1 cellular context compared by ENCODE assay signal in the genomic region with DNA sequence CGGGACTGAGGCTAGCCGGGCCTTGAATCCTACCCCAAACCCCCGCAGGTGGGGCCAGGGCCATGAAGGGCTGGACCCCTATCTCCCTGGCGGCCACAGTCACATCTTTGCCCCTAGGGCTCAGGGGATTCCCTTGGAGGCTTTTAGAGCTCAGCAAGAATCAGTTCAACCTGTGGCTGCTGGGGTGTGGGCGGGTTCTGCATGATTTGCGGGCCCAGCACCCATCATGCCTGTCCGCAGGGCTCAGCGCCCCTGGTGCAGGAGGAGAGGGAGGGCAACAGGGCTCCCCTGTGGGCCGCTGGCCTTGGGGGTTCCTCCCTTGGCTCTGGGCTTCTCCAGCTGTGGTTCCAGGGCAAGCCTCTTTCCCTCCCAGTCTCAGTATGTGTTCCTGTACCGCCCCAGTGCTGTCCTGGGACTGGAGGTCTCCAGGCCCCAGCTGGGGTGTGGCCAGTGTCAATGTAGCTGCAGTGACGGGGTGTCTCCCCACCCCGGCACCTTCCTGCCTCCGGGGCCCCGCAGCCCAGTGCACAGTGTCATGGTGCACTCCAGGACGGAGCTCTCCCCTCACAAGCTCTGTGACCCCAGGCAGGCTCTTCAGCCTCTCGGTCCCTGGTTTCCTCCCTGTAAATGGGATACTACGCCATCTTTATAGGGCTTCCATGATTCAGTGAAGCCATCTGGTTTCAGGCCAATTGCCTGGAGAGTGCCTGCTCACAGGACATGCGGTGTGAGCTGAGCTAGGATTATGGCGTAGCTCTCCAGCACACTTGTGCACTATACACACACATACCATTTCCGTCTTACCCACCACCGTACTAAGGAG.
TF ChIP-seq lines count a peak whose summit lies in the region.

No MANE protein-coding gene starts in this region.

TF ChIP-seq in HepG2, 621 proteins besides CTCF, POLR2A, EP300 and RAD21 (continues in another document):
- TF ChIP-seq REXO4 (CRISPR knock-in tag; IDR thresholded peaks at IDR 0.05; ENCODE audit: borderline replicate concordance) (no peak), KLF9 (CRISPR knock-in tag; IDR thresholded peaks at IDR 0.05; ENCODE audit: low read depth) (no peak), SOX13 (IDR thresholded peaks at IDR 0.05) (no peak), SOX13 (CRISPR knock-in tag; conservative IDR thresholded peaks at IDR 0.05 in 1 of 2, IDR thresholded peaks at IDR 0.05 in 1 of 2) (no peak), GZF1 (CRISPR knock-in tag; IDR thresholded peaks at IDR 0.05) (no peak), PHF21A (CRISPR knock-in tag; IDR thresholded peaks at IDR 0.05) (peak; percentile 9; the same call in 1 of the 2 replicates), HNRNPK (IDR thresholded peaks at IDR 0.05; ENCODE audit: low read depth, low read length, poor library complexity, severe bottlenecking) (no peak), SP4 (CRISPR knock-in tag; IDR thresholded peaks at IDR 0.05) (no peak), NR2F6 (IDR thresholded peaks at IDR 0.05) (no peak; the same call in 1 of the 2 replicates), NR2F6 (CRISPR knock-in tag; IDR thresholded peaks at IDR 0.05) (0 out of 2 replicates have a peak, but pooled peaks have one; percentile 1), ZBTB38 (CRISPR knock-in tag; IDR thresholded peaks at IDR 0.05) (0 out of 2 replicates have a peak, but pooled peaks have one; percentile 17), ZNF337 (CRISPR knock-in tag; IDR thresholded peaks at IDR 0.05; ENCODE audit: borderline replicate concordance, low read depth) (0 out of 2 replicates have a peak, but pooled peaks have one; percentile 56), EHMT2 (IDR thresholded peaks at IDR 0.05; ENCODE audit: borderline replicate concordance, low read depth, low read length) (no peak), CBX2 (IDR thresholded peaks at IDR 0.05; ENCODE audit: low read depth, low read length) (no peak), CBX2 (CRISPR knock-in tag; IDR thresholded peaks at IDR 0.05; ENCODE audit: low read depth) (no peak), ZNF614 (CRISPR knock-in tag; IDR thresholded peaks at IDR 0.05; ENCODE audit: borderline replicate concordance) (no peak), ZNF678 (CRISPR knock-in tag; IDR thresholded peaks at IDR 0.05) (no peak), DR1 (CRISPR knock-in tag; IDR thresholded peaks at IDR 0.05) (no peak), TP53 (CRISPR knock-in tag; conservative IDR thresholded peaks at IDR 0.05) (no peak), GATAD1 (CRISPR knock-in tag; IDR thresholded peaks at IDR 0.05) (no peak), SALL2 (CRISPR knock-in tag; IDR thresholded peaks at IDR 0.05) (no peak), KMT2A (CRISPR knock-in tag; IDR thresholded peaks at IDR 0.05) (no peak), ZFP36L1 (CRISPR knock-in tag; IDR thresholded peaks at IDR 0.05) (no peak)
- TF ChIP-seq, protein P1, sequence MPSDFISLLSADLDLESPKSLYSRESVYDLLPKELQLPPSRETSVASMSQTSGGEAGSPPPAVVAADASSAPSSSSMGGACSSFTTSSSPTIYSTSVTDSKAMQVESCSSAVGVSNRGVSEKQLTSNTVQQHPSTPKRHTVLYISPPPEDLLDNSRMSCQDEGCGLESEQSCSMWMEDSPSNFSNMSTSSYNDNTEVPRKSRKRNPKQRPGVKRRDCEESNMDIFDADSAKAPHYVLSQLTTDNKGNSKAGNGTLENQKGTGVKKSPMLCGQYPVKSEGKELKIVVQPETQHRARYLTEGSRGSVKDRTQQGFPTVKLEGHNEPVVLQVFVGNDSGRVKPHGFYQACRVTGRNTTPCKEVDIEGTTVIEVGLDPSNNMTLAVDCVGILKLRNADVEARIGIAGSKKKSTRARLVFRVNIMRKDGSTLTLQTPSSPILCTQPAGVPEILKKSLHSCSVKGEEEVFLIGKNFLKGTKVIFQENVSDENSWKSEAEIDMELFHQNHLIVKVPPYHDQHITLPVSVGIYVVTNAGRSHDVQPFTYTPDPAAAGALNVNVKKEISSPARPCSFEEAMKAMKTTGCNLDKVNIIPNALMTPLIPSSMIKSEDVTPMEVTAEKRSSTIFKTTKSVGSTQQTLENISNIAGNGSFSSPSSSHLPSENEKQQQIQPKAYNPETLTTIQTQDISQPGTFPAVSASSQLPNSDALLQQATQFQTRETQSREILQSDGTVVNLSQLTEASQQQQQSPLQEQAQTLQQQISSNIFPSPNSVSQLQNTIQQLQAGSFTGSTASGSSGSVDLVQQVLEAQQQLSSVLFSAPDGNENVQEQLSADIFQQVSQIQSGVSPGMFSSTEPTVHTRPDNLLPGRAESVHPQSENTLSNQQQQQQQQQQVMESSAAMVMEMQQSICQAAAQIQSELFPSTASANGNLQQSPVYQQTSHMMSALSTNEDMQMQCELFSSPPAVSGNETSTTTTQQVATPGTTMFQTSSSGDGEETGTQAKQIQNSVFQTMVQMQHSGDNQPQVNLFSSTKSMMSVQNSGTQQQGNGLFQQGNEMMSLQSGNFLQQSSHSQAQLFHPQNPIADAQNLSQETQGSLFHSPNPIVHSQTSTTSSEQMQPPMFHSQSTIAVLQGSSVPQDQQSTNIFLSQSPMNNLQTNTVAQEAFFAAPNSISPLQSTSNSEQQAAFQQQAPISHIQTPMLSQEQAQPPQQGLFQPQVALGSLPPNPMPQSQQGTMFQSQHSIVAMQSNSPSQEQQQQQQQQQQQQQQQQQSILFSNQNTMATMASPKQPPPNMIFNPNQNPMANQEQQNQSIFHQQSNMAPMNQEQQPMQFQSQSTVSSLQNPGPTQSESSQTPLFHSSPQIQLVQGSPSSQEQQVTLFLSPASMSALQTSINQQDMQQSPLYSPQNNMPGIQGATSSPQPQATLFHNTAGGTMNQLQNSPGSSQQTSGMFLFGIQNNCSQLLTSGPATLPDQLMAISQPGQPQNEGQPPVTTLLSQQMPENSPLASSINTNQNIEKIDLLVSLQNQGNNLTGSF (CRISPR knock-in tag; IDR thresholded peaks at IDR 0.05): no peak
- TF ChIP-seq, protein P2, sequence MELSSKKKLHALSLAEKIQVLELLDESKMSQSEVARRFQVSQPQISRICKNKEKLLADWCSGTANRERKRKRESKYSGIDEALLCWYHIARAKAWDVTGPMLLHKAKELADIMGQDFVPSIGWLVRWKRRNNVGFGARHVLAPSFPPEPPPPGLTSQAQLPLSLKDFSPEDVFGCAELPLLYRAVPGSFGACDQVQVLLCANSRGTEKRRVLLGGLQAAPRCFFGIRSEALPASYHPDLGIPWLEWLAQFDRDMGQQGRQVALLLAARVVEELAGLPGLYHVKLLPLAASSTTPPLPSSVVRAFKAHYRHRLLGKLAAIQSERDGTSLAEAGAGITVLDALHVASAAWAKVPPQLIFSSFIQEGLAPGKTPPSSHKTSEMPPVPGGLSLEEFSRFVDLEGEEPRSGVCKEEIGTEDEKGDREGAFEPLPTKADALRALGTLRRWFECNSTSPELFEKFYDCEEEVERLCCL (CRISPR knock-in tag; IDR thresholded peaks at IDR 0.05; ENCODE audit: borderline replicate concordance): no peak
- TF ChIP-seq, protein P3, sequence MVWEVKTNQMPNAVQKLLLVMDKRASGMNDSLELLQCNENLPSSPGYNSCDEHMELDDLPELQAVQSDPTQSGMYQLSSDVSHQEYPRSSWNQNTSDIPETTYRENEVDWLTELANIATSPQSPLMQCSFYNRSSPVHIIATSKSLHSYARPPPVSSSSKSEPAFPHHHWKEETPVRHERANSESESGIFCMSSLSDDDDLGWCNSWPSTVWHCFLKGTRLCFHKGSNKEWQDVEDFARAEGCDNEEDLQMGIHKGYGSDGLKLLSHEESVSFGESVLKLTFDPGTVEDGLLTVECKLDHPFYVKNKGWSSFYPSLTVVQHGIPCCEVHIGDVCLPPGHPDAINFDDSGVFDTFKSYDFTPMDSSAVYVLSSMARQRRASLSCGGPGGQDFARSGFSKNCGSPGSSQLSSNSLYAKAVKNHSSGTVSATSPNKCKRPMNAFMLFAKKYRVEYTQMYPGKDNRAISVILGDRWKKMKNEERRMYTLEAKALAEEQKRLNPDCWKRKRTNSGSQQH (CRISPR knock-in tag; IDR thresholded peaks at IDR 0.05; ENCODE audit: low read depth): no peak
- TF ChIP-seq, protein P4, sequence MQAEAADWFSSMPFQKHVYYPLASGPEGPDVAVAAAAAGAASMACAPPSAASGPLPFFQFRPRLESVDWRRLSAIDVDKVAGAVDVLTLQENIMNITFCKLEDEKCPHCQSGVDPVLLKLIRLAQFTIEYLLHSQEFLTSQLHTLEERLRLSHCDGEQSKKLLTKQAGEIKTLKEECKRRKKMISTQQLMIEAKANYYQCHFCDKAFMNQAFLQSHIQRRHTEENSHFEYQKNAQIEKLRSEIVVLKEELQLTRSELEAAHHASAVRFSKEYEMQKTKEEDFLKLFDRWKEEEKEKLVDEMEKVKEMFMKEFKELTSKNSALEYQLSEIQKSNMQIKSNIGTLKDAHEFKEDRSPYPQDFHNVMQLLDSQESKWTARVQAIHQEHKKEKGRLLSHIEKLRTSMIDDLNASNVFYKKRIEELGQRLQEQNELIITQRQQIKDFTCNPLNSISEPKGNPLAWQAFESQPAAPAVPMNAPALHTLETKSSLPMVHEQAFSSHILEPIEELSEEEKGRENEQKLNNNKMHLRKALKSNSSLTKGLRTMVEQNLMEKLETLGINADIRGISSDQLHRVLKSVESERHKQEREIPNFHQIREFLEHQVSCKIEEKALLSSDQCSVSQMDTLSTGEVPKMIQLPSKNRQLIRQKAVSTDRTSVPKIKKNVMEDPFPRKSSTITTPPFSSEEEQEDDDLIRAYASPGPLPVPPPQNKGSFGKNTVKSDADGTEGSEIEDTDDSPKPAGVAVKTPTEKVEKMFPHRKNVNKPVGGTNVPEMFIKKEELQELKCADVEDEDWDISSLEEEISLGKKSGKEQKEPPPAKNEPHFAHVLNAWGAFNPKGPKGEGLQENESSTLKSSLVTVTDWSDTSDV (CRISPR knock-in tag; IDR thresholded peaks at IDR 0.05): 0 out of 2 replicates have a peak, but pooled peaks have one; percentile 12
- TF ChIP-seq, protein P5, sequence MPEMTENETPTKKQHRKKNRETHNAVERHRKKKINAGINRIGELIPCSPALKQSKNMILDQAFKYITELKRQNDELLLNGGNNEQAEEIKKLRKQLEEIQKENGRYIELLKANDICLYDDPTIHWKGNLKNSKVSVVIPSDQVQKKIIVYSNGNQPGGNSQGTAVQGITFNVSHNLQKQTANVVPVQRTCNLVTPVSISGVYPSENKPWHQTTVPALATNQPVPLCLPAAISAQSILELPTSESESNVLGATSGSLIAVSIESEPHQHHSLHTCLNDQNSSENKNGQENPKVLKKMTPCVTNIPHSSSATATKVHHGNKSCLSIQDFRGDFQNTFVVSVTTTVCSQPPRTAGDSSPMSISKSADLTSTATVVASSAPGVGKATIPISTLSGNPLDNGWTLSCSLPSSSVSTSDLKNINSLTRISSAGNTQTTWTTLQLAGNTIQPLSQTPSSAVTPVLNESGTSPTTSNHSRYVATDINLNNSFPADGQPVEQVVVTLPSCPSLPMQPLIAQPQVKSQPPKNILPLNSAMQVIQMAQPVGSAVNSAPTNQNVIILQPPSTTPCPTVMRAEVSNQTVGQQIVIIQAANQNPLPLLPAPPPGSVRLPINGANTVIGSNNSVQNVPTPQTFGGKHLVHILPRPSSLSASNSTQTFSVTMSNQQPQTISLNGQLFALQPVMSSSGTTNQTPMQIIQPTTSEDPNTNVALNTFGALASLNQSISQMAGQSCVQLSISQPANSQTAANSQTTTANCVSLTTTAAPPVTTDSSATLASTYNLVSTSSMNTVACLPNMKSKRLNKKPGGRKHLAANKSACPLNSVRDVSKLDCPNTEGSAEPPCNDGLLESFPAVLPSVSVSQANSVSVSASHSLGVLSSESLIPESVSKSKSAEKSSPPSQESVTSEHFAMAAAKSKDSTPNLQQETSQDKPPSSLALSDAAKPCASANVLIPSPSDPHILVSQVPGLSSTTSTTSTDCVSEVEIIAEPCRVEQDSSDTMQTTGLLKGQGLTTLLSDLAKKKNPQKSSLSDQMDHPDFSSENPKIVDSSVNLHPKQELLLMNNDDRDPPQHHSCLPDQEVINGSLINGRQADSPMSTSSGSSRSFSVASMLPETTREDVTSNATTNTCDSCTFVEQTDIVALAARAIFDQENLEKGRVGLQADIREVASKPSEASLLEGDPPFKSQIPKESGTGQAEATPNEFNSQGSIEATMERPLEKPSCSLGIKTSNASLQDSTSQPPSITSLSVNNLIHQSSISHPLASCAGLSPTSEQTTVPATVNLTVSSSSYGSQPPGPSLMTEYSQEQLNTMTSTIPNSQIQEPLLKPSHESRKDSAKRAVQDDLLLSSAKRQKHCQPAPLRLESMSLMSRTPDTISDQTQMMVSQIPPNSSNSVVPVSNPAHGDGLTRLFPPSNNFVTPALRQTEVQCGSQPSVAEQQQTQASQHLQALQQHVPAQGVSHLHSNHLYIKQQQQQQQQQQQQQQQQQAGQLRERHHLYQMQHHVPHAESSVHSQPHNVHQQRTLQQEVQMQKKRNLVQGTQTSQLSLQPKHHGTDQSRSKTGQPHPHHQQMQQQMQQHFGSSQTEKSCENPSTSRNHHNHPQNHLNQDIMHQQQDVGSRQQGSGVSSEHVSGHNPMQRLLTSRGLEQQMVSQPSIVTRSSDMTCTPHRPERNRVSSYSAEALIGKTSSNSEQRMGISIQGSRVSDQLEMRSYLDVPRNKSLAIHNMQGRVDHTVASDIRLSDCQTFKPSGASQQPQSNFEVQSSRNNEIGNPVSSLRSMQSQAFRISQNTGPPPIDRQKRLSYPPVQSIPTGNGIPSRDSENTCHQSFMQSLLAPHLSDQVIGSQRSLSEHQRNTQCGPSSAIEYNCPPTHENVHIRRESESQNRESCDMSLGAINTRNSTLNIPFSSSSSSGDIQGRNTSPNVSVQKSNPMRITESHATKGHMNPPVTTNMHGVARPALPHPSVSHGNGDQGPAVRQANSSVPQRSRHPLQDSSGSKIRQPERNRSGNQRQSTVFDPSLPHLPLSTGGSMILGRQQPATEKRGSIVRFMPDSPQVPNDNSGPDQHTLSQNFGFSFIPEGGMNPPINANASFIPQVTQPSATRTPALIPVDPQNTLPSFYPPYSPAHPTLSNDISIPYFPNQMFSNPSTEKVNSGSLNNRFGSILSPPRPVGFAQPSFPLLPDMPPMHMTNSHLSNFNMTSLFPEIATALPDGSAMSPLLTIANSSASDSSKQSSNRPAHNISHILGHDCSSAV (CRISPR knock-in tag; IDR thresholded peaks at IDR 0.05; ENCODE audit: borderline replicate concordance): no peak
- TF ChIP-seq, protein P6, sequence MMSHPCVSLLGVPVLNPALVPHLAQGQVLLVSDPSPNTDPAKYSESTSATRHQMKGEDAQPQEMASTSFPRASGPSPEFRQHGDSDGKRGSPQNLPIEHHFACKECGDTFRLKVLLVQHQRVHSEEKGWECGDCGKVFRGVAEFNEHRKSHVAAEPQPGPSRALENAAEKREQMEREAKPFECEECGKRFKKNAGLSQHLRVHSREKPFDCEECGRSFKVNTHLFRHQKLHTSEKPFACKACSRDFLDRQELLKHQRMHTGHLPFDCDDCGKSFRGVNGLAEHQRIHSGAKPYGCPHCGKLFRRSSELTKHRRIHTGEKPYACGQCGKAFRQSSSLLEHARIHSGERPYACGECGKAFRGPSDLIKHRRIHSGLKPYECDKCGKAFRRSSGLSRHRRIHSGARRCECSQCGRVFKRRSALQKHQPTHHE (CRISPR knock-in tag; IDR thresholded peaks at IDR 0.05; ENCODE audit: borderline replicate concordance): no peak
- TF ChIP-seq, protein P7, sequence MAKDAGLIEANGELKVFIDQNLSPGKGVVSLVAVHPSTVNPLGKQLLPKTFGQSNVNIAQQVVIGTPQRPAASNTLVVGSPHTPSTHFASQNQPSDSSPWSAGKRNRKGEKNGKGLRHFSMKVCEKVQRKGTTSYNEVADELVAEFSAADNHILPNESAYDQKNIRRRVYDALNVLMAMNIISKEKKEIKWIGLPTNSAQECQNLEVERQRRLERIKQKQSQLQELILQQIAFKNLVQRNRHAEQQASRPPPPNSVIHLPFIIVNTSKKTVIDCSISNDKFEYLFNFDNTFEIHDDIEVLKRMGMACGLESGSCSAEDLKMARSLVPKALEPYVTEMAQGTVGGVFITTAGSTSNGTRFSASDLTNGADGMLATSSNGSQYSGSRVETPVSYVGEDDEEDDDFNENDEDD (CRISPR knock-in tag; IDR thresholded peaks at IDR 0.05; ENCODE audit: borderline replicate concordance): no peak
